ENCODE assay signal across 29 cellular contexts in the genomic region with DNA sequence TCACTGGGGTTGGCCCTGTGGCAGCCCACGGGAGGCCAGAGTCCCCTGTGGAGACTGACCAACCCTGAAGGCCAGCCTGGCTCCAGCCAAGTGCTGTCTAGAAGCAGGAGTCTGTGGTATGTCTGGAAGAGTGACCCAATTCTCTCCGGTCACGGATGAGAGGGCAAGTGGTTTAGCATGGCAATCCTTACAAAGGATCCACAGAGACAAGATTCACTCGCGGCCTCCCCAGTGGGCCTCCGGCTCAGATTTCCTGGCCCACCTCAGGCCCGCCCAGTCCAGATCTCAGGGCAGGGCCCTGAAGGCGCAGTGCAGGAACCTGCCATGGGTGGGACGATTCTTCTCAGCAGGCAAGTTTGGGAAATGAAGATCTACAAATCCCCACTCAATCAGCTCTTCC. TPM values are rescaled to one million over a fixed set of nuclear protein-coding genes. Genes with fewer than 3 reads are reported as not detected.
DNase-seq lines count a peak whose midpoint lies in the region; ATAC-seq, FAIRE-seq and TF ChIP-seq lines count a peak whose summit lies in the region.
"Had no signal": no experiment of that assay in that cellular context is flagged by ENCODE, and none has a peak within 500 bp of the region (broad histone marks: within the 10 kb centered on the region; RNA-seq: fewer than 3 reads in every experiment).

No MANE protein-coding gene starts in this region.

- no peaks in the 10 kb centered on the region; the same call in 1 of the 2 replicates for H3K23me2 ChIP-seq in H1 (ENCODE audit: low read depth, low read length)

- H3K9me3 Mint-ChIP-seq in MCF 10A (ENCODE audit: unreplicated experiment) (no peaks in the 10 kb centered on the region), Calu3 (ENCODE audit: low read depth, unreplicated experiment) (no peaks in the 10 kb centered on the region)
- H3K9me3 Mint-ChIP-seq in naive thymus-derived CD4-positive, alpha-beta T cell, result no peaks in the 10 kb centered on the region
- H3K9me3 Mint-ChIP-seq: activated naive CD4-positive, alpha-beta T cell treated with anti-CD3 and anti-CD28 coated beads, Interleukin-2, amount 50 U/mL, for 24 hours; mesothelial cell of epicardium; natural killer cell; stimulated activated naive B cell treated with anti-CD40 and anti-IgM and Interleukin-4, amounts not matched to agents 10 μg/mL and 1 μg/mL and 100 μg/mL, for 72 hours had no signal

- no peak overlapping the region for H3K4ac ChIP-seq in H1 (replicated peaks; ENCODE audit: insufficient read length, low read depth, low read length)

- no peak overlapping the region for H3K18ac ChIP-seq in H1 (ENCODE audit: extremely low read depth, low read length)

- H3K4me3 Mint-ChIP-seq in MCF 10A (ENCODE audit: unreplicated experiment) (no peak overlapping the region), Calu3 (ENCODE audit: low read depth, unreplicated experiment) (no peak overlapping the region)
- no peak overlapping the region for H3K4me3 Mint-ChIP-seq in naive thymus-derived CD4-positive, alpha-beta T cell
- H3K4me3 Mint-ChIP-seq: activated naive CD4-positive, alpha-beta T cell treated with anti-CD3 and anti-CD28 coated beads, Interleukin-2, amount 50 U/mL, for 24 hours; B cell; mesothelial cell of epicardium; natural killer cell; stimulated activated naive B cell treated with anti-CD40 and anti-IgM and Interleukin-4, amounts not matched to agents 10 μg/mL and 1 μg/mL and 100 μg/mL, for 72 hours had no signal

- in situ Hi-C loops in KBM-7 (cut with MboI; ENCODE audit: low pct_unique_long_range_greater_than_20kb, low sequenced_read_pairs), result no loop called here

- H3K4me1 ChIP-seq in breast epithelium (no peaks in the 10 kb centered on the region), H1 (replicated peaks in 1 of 4; ENCODE audit: control insufficient read depth in 3 of 4, insufficient read depth in 4 of 4, low read length in 3 of 4) (peaks cover 0 to 2% (median 0%) of the 10 kb centered on the region in 4 experiments; a peak in 2 of 7 replicates)
- H3K4me1 ChIP-seq in naive thymus-derived CD4-positive, alpha-beta T cell (ENCODE audit: control insufficient read depth in 2 of 2, insufficient read depth in 2 of 2, low read length in 2 of 2), result no peaks in the 10 kb centered on the region
- H3K4me1 ChIP-seq: testis had no signal

- TF ChIP-seq CTCF in MCF 10A (IDR thresholded peaks at IDR 0.05; ENCODE audit: unreplicated experiment), result no peak
- no peak for TF ChIP-seq CTCF in breast epithelium (IDR thresholded peaks at IDR 0.05)
- TF ChIP-seq CTCF in H1 (IDR thresholded peaks at IDR 0.05; ENCODE audit: control extremely low read depth in 1 of 3, insufficient read depth in 1 of 3, low read depth in 1 of 3, low read length in 3 of 3), result no peak
- TF ChIP-seq CTCF in Calu3 (IDR thresholded peaks at IDR 0.05; ENCODE audit: unreplicated experiment), result no peak

- no peak overlapping the region for H2BK15ac ChIP-seq in H1 (ENCODE audit: low read length)

- no peak overlapping the region for H2AFZ ChIP-seq in H1 (ENCODE audit: low read length)

- H2BK5ac ChIP-seq in H1 (ENCODE audit: low read depth, low read length), result no peak overlapping the region

- no peak overlapping the region for H3K4me2 ChIP-seq in H1 (ENCODE audit: insufficient read depth in 1 of 2, low read depth in 2 of 2, low read length in 2 of 2)

- FAIRE-seq in H1 (lab: Jason Lieb, UNC), result no peak

- TF ChIP-seq POLR2A in breast epithelium (IDR thresholded peaks at IDR 0.05) (no peak), H1 (IDR thresholded peaks at IDR 0.05; ENCODE audit: control extremely low read depth in 1 of 2, low read depth in 2 of 2, low read length in 2 of 2) (no peak)

- H3K9me3 ChIP-seq in breast epithelium, result no peaks in the 10 kb centered on the region
- H3K9me3 ChIP-seq in H1 (ENCODE audit: insufficient read depth in 2 of 2, low read depth in 1 of 2, low read length in 1 of 2), result no peaks in the 10 kb centered on the region; a peak in 1 of 4 replicates
- no peaks in the 10 kb centered on the region for H3K9me3 ChIP-seq in naive thymus-derived CD4-positive, alpha-beta T cell (ENCODE audit: control insufficient read depth in 2 of 3, low read length in 3 of 3)
- H3K9me3 ChIP-seq: ascending aorta, testis had no signal

- no peak overlapping the region for H3K9ac ChIP-seq in H1 (replicated peaks in 1 of 4; ENCODE audit: extremely low read depth in 1 of 4, low read depth in 3 of 4, low read length in 3 of 4)

- no peak overlapping the region for H4K91ac ChIP-seq in H1 (replicated peaks; ENCODE audit: insufficient read length, low read length)

- no peak for ATAC-seq in naive thymus-derived CD4-positive, alpha-beta T cell
- no peak for ATAC-seq in SK-N-SH treated with all-trans-retinoic acid at 6 μM for 48 hours
- ATAC-seq: esophagus mucosa; natural killer cell; stimulated activated naive B cell treated with anti-CD40 and anti-IgM and Interleukin-4, amounts not matched to agents 10 μg/mL and 1 μg/mL and 100 μg/mL, for 72 hours had no signal

- POLR2A ChIA-PET in MCF 10A (lab: Yijun Ruan, JAX) (interaction anchor here (1.1 kb wide), 2 partner anchors 14 to 39 kb away, joined by 3 read pairs; no protein-coding TSS in a partner anchor), H1 (lab: Charles Lee; ENCODE audit: partially characterized antibody) (interaction anchor here (0.6 to 1.3 kb wide), 5 partner anchors 11 to 222 kb away, joined by 3 to 5 read pairs (median 5); no protein-coding TSS in a partner anchor)
- POLR2A ChIA-PET in naive thymus-derived CD4-positive, alpha-beta T cell (lab: Charles Lee), result no interaction called here

- H3K4me1 Mint-ChIP-seq in MCF 10A (ENCODE audit: insufficient read depth, unreplicated experiment) (peaks cover 5% of the 10 kb centered on the region), Calu3 (ENCODE audit: low read depth, unreplicated experiment) (peaks cover 16% of the 10 kb centered on the region)
- H3K4me1 Mint-ChIP-seq in naive thymus-derived CD4-positive, alpha-beta T cell, result peaks cover 6 to 18% (median 12%) of the 10 kb centered on the region in 7 donors
- H3K4me1 Mint-ChIP-seq: B cell, mesothelial cell of epicardium, natural killer cell had no signal

- TF ChIP-seq EP300 in H1 (IDR thresholded peaks at IDR 0.05; ENCODE audit: borderline replicate concordance in 1 of 2, low read depth in 2 of 2, low read length in 2 of 2), result no peak

- 91% methylated on average over 9 of the region's 9 CpGs; no CpG with 5 or more reads in 1 of the 2 experiments for whole genome bisulfite sequencing in H1 (ENCODE audit: extremely low coverage in 1 of 2, insufficient coverage in 1 of 2, insufficient read length in 1 of 2, insufficient replicate concordance in 2 of 2, low coverage in 1 of 2, low lambda C conversion rate in 2 of 2, missing lambda C conversion rate in 1 of 2), 2 experiments

- intact Hi-C loops in MCF 10A (cut with micrococcal nuclease) (no loop called here), breast epithelium (cut with DNase I; ENCODE audit: low total_unique reads) (no loop called here), Calu3 (cut with micrococcal nuclease; ENCODE audit: unreplicated experiment) (no loop called here)
- intact Hi-C loops in naive thymus-derived CD4-positive, alpha-beta T cell (cut with micrococcal nuclease), result no loop called here

- no peaks in the 10 kb centered on the region for H3K79me2 ChIP-seq in H1 (ENCODE audit: control insufficient read depth in 1 of 2, insufficient read depth in 2 of 2, low read length in 2 of 2)

- H4K8ac ChIP-seq in H1 (ENCODE audit: extremely low read depth, insufficient read depth, low read length), result peak overlapping the region; percentile 73

- TF ChIP-seq RAD21 in H1 (IDR thresholded peaks at IDR 0.05 in 1 of 2, conservative IDR thresholded peaks at IDR 0.05 in 1 of 2; ENCODE audit: low read depth in 2 of 2, low read length in 2 of 2), result no peak

- H3K27ac Mint-ChIP-seq in MCF 10A (ENCODE audit: low read depth, unreplicated experiment), result peak overlapping the region; percentile 71
- peak overlapping the region in 5 of 9 donors; percentile 14 to 82 (median 41) for H3K27ac Mint-ChIP-seq in naive thymus-derived CD4-positive, alpha-beta T cell
- no peak overlapping the region for H3K27ac Mint-ChIP-seq in Calu3 (ENCODE audit: unreplicated experiment)
- H3K27ac Mint-ChIP-seq: activated naive CD4-positive, alpha-beta T cell treated with anti-CD3 and anti-CD28 coated beads, Interleukin-2, amount 50 U/mL, for 24 hours; B cell; mesothelial cell of epicardium; natural killer cell had no signal

- H4K20me1 ChIP-seq in H1 (replicated peaks in 1 of 2; ENCODE audit: control insufficient read depth in 1 of 2, insufficient read depth in 2 of 2, low read length in 2 of 2), result no peaks in the 10 kb centered on the region

- H4K5ac ChIP-seq in H1 (ENCODE audit: insufficient read length, low read depth, low read length), result no peak overlapping the region

- no peak overlapping the region for H3K4me3 ChIP-seq in breast epithelium
- H3K4me3 ChIP-seq in H1 (ENCODE audit: extremely low read depth in 1 of 4, insufficient read depth in 2 of 4, low read depth in 3 of 4, low read length in 4 of 4), result no peak overlapping the region
- H3K4me3 ChIP-seq in naive thymus-derived CD4-positive, alpha-beta T cell (ENCODE audit: low read length), result no peak overlapping the region
- H3K4me3 ChIP-seq: ascending aorta, testis had no signal

- DNase-seq in MCF 10A (ENCODE audit: unreplicated experiment) (no peak), breast epithelium (ENCODE audit: low spot score in 2 of 2) (no peak), H1 (ENCODE audit: low read depth in 1 of 2, low spot score in 2 of 2) (no peak), Calu3 (no peak), OCI-M2 (lab: John Stamatoyannopoulos, UW; ENCODE audit: unreplicated experiment) (no peak), KBM-7 (no peak)
- DNase-seq in naive thymus-derived CD4-positive, alpha-beta T cell, result no peak
- DNase-seq: activated CD4-positive, alpha-beta T cell treated with anti-CD3 and anti-CD28 coated beads for 48 hours; cerebellar nuclear complex; effector CD8-positive, alpha-beta T cell; foreskin melanocyte; left cardiac atrium; natural killer cell; NCI-H1092 treated with DMSO at 0.1 percent for 48 hours; NCI-H2029 treated with DMSO at 0.1 percent for 48 hours; NCI-H226; NCI-H774; stimulated activated CD4-positive, alpha-beta T cell treated with anti-CD3 and anti-CD28 coated beads, Interleukin-2, amount 100 ng/mL, for 24 hours; stimulated activated naive B cell treated with anti-CD40 and anti-IgM and Interleukin-4, amounts not matched to agents 10 μg/mL and 1 μg/mL and 100 μg/mL, for 72 hours; testis had no signal

- BruUV-seq in MCF 10A (replicated peaks; lab: Mats Ljungman, UMichigan) (no TSS peak), Calu3 (replicated peaks; lab: Mats Ljungman, UMichigan) (no TSS peak)

- no peak overlapping the region for H2AK5ac ChIP-seq in H1 (ENCODE audit: low read depth, low read length)

- no peak overlapping the region for H3K56ac ChIP-seq in H1 (replicated peaks; ENCODE audit: insufficient read length, low read depth, low read length)

- H3K36me3 ChIP-seq in breast epithelium (no peaks in the 10 kb centered on the region), H1 (ENCODE audit: control insufficient read depth in 2 of 4, insufficient read depth in 4 of 4, low read length in 3 of 4) (no peaks in the 10 kb centered on the region)
- peaks cover 0 to 5% (median 0%) of the 10 kb centered on the region in 3 experiments for H3K36me3 ChIP-seq in naive thymus-derived CD4-positive, alpha-beta T cell (ENCODE audit: control insufficient read depth in 2 of 3, insufficient read depth in 3 of 3, low read length in 3 of 3)

- CTCF ChIA-PET in MCF 10A (lab: Yijun Ruan, JAX), result no interaction called here
- CTCF ChIA-PET in H1 (lab: Charles Lee; ENCODE audit: partially characterized antibody), result interaction anchor here (0.7 to 2.7 kb wide), 4 partner anchors 22 to 600 kb away, joined by 3 to 8 read pairs (median 4); no protein-coding TSS in a partner anchor
- CTCF ChIA-PET in naive thymus-derived CD4-positive, alpha-beta T cell (lab: Charles Lee), result interaction anchor here (0.6 kb wide), 1 partner anchor 28 kb away, joined by 3 read pairs; no protein-coding TSS in a partner anchor
- CTCF ChIA-PET in Calu3 (lab: Charles Lee), result no interaction called here

- H3K27ac ChIP-seq in breast epithelium (no peak overlapping the region), H1 (ENCODE audit: low read depth, low read length) (no peak overlapping the region)
- H3K27ac ChIP-seq in naive thymus-derived CD4-positive, alpha-beta T cell (ENCODE audit: low read depth, low read length), result no peak overlapping the region
- H3K27ac ChIP-seq: 22Rv1, ascending aorta, testis had no signal

- no peak overlapping the region for H2BK120ac ChIP-seq in H1 (replicated peaks; ENCODE audit: low read depth, low read length)

- H2BK12ac ChIP-seq in H1 (ENCODE audit: low read depth, low read length), result no peak overlapping the region

- H3K27me3 ChIP-seq in breast epithelium, result no peaks in the 10 kb centered on the region
- H3K27me3 ChIP-seq in H1 (replicated peaks in 1 of 4; ENCODE audit: control insufficient read depth in 3 of 4, extremely low read depth in 1 of 4, insufficient read depth in 3 of 4, low read length in 3 of 4), result peaks cover 0 to 1% (median 0%) of the 10 kb centered on the region in 4 experiments; a peak in 1 of 7 replicates
- no peaks in the 10 kb centered on the region for H3K27me3 ChIP-seq in naive thymus-derived CD4-positive, alpha-beta T cell (ENCODE audit: control insufficient read depth in 2 of 2, insufficient read depth in 2 of 2, low read length in 2 of 2)
- H3K27me3 ChIP-seq: ascending aorta, testis had no signal

- H3K14ac ChIP-seq in H1 (ENCODE audit: insufficient read length), result no peak overlapping the region

- H3K79me1 ChIP-seq in H1 (ENCODE audit: low read depth, low read length), result no peaks in the 10 kb centered on the region

- H2BK20ac ChIP-seq in H1 (ENCODE audit: low read length), result no peak overlapping the region

- no peaks in the 10 kb centered on the region for H3K27me3 Mint-ChIP-seq in MCF 10A (ENCODE audit: insufficient read depth, unreplicated experiment)
- H3K27me3 Mint-ChIP-seq in naive thymus-derived CD4-positive, alpha-beta T cell, result peaks cover 0 to 25% (median 0%) of the 10 kb centered on the region in 5 donors
- no peaks in the 10 kb centered on the region for H3K27me3 Mint-ChIP-seq in Calu3 (ENCODE audit: unreplicated experiment)
- H3K27me3 Mint-ChIP-seq: activated naive CD4-positive, alpha-beta T cell treated with anti-CD3 and anti-CD28 coated beads, Interleukin-2, amount 50 U/mL, for 24 hours; B cell had no signal

- H3K23ac ChIP-seq in H1 (ENCODE audit: insufficient read length), result no peak overlapping the region

- peaks cover 17% of the 10 kb centered on the region for H3K36me3 Mint-ChIP-seq in MCF 10A (ENCODE audit: insufficient read depth, unreplicated experiment)
- H3K36me3 Mint-ChIP-seq in naive thymus-derived CD4-positive, alpha-beta T cell, result no peaks in the 10 kb centered on the region
- H3K36me3 Mint-ChIP-seq in Calu3 (ENCODE audit: insufficient read depth, unreplicated experiment), result no peaks in the 10 kb centered on the region
- H3K36me3 Mint-ChIP-seq: activated naive CD4-positive, alpha-beta T cell treated with anti-CD3 and anti-CD28 coated beads, Interleukin-2, amount 50 U/mL, for 24 hours; mesothelial cell of epicardium; natural killer cell had no signal

RNA-seq across cellular contexts. Expression of a gene that starts 5.0 kb away (rescaled TPM):
- 0.42 TPM in 1 of 2 replicates, not detected in the other for total RNA-seq in MCF 10A (2022)
- total RNA-seq in breast epithelium, result 1 to 10 TPM in 1 of 3 donors, under 1 TPM in 2; 0.59 to 2.3 (median 0.64) TPM
- 0.40 TPM in 1 of 2 replicates, not detected in the other for total RNA-seq in H1 (2021; fragmentation: NEBNext Ultra II Directional; extraction: Animal tissue kit (Norgen Biotek cat#: 25700))
- polyA plus RNA-seq in H1 (2011; rRNA removed), result 0.62 and 1.3 TPM in 2 replicates
- polyA plus RNA-seq in H1 (2011; cell fraction: cytosol; rRNA removed), result 0.87 TPM
- 0.54 TPM for polyA plus RNA-seq in H1 (2011; cell fraction: nucleus; rRNA removed)
- 0.24 to 0.42 TPM (median 0.34 TPM) in 3 of 4 replicates, not detected in the other for polyA plus RNA-seq in H1 (2012, experiment 1 of 2)
- 0.76 TPM for polyA plus RNA-seq in H1 (2012, experiment 2 of 2)
- 0.30 TPM for polyA plus RNA-seq in H1 (2013, experiment 1 of 2)
- 0.17 TPM for polyA plus RNA-seq in H1 (2013, experiment 2 of 2)
- polyA minus RNA-seq in H1 (2011; rRNA and poly(A)+ RNA removed), result not detected in 2 replicates
- not detected for polyA minus RNA-seq in H1 (2011; cell fraction: cytosol; rRNA and poly(A)+ RNA removed)
- 0.90 TPM for polyA minus RNA-seq in H1 (2011; cell fraction: nucleus; rRNA and poly(A)+ RNA removed)
- under 1 TPM in 1 of 5 experiments, not detected in 4; 0.59 TPM for total RNA-seq in naive thymus-derived CD4-positive, alpha-beta T cell
- not detected for polyA plus RNA-seq in naive thymus-derived CD4-positive, alpha-beta T cell
- total RNA-seq in Calu3 (2022), result 0.47 TPM in 1 of 2 replicates, not detected in the other
- total RNA-seq: ascending aorta; left cardiac atrium; skeletal muscle tissue; T-helper 1 cell treated with Interleukin-12 subunit alpha and Interleukin-12 subunit beta and Interleukin-4 antibody, amounts not matched to agents 30 ng/mL and 1 ng/mL, for 36 hours had no signal

Comparison
In these comparisons a context has a peak if more than half of its experiments do, and no peak if none do; other contexts are left out.
1. CTCF ChIA-PET loops: an anchor here in H1 (0.7 to 2.7 kb wide) and naive thymus-derived CD4-positive, alpha-beta T cell (0.6 kb wide); none called in MCF 10A and Calu3.